In the genomic region with DNA sequence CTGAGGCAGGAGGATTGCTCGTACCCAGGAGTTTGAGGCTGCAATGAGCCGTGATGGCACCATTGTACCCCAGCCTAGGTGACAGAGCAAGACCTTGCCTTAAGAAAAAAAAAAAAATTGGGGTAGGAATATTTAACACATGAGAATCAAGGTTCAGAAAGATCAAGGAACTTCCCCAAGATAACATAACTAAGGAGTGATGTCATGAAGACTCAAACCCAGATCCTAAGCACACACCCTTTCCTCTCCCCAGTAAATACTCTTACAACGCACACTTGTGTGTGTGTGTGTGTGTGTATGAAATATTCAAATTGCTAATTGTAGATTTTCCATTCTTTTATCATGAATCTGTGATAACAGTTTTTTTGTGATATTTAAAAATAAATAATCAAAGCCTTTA, we compare ENCODE assay signal across 16 cellular contexts.
"Had no signal": no experiment of that assay in that cellular context is flagged by ENCODE, and none has a peak within 500 bp of the region (broad histone marks: within the 10 kb centered on the region; RNA-seq: fewer than 3 reads in every experiment).

No MANE protein-coding gene starts in this region.

- H3K27ac Mint-ChIP-seq: activated CD4-positive, alpha-beta T cell treated with anti-CD3 and anti-CD28 coated beads, Interleukin-2, amount 10 ng/mL, durations not matched to agents 24 days and 14 days; activated CD8-positive, alpha-beta T cell treated with anti-CD3 and anti-CD28 coated beads, Interleukin-2, amount 10 ng/mL, durations not matched to agents 7 days and 5 days; activated naive CD4-positive, alpha-beta T cell treated with anti-CD3 and anti-CD28 coated beads, Interleukin-2, amount 50 U/mL, for 72 hours; naive thymus-derived CD8-positive, alpha-beta T cell; stimulated activated effector memory CD8-positive, alpha-beta T cell treated with anti-CD3 and anti-CD28 coated beads, Interleukin-12 subunit alpha, Interleukin-12 subunit beta, amount 100 ng/mL, for 72 hours; WTC11 had no signal

- DNase-seq: activated CD4-positive, alpha-beta T cell treated with anti-CD3 and anti-CD28 coated beads, Interleukin-2, amount 10 ng/mL, durations not matched to agents 24 days and 14 days; activated CD8-positive, alpha-beta memory T cell treated with anti-CD3 and anti-CD28 coated beads, Interleukin-2, amount 50 U/mL, for 4 hours; activated CD8-positive, alpha-beta T cell treated with anti-CD3 and anti-CD28 coated beads, Interleukin-2, amount 10 ng/mL, durations not matched to agents 7 days and 5 days; activated gamma-delta T cell; activated T-cell treated with anti-CD3 and anti-CD28 coated beads, Interleukin-2, amount 50 U/mL, for 48 hours; amygdala; brain microvascular endothelial cell; cerebellar nuclear complex; effector memory CD4-positive, alpha-beta T cell; gastrocnemius medialis; heart left ventricle; left ventricle myocardium inferior; naive thymus-derived CD8-positive, alpha-beta T cell had no signal

- H3K9me3 Mint-ChIP-seq: activated CD4-positive, alpha-beta T cell treated with anti-CD3 and anti-CD28 coated beads, Interleukin-2, amount 10 ng/mL, durations not matched to agents 24 days and 14 days; activated naive CD4-positive, alpha-beta T cell treated with anti-CD3 and anti-CD28 coated beads, Interleukin-2, amount 50 U/mL, for 72 hours; stimulated activated effector memory CD8-positive, alpha-beta T cell treated with anti-CD3 and anti-CD28 coated beads, Interleukin-12 subunit alpha, Interleukin-12 subunit beta, amount 100 ng/mL, for 72 hours had no signal

- H3K27me3 Mint-ChIP-seq: activated CD4-positive, alpha-beta T cell treated with anti-CD3 and anti-CD28 coated beads, Interleukin-2, amount 10 ng/mL, durations not matched to agents 24 days and 14 days; naive thymus-derived CD8-positive, alpha-beta T cell had no signal

- H3K36me3 Mint-ChIP-seq: activated naive CD4-positive, alpha-beta T cell treated with anti-CD3 and anti-CD28 coated beads, Interleukin-2, amount 50 U/mL, for 72 hours; naive thymus-derived CD8-positive, alpha-beta T cell; stimulated activated effector memory CD8-positive, alpha-beta T cell treated with anti-CD3 and anti-CD28 coated beads, Interleukin-12 subunit alpha, Interleukin-12 subunit beta, amount 100 ng/mL, for 72 hours had no signal

- H3K4me1 Mint-ChIP-seq: activated CD4-positive, alpha-beta T cell treated with anti-CD3 and anti-CD28 coated beads, Interleukin-2, amount 10 ng/mL, durations not matched to agents 24 days and 14 days; stimulated activated effector memory CD8-positive, alpha-beta T cell treated with anti-CD3 and anti-CD28 coated beads, Interleukin-12 subunit alpha, Interleukin-12 subunit beta, amount 100 ng/mL, for 72 hours had no signal

- H3K4me3 Mint-ChIP-seq: activated CD4-positive, alpha-beta T cell treated with anti-CD3 and anti-CD28 coated beads, Interleukin-2, amount 10 ng/mL, durations not matched to agents 24 days and 14 days; activated CD8-positive, alpha-beta T cell treated with anti-CD3 and anti-CD28 coated beads, Interleukin-2, amount 10 ng/mL, durations not matched to agents 7 days and 5 days; naive thymus-derived CD8-positive, alpha-beta T cell; stimulated activated effector memory CD8-positive, alpha-beta T cell treated with anti-CD3 and anti-CD28 coated beads, Interleukin-12 subunit alpha, Interleukin-12 subunit beta, amount 100 ng/mL, for 72 hours; WTC11 had no signal
